ENCODE assay signal across 16 cellular contexts in the genomic region with DNA sequence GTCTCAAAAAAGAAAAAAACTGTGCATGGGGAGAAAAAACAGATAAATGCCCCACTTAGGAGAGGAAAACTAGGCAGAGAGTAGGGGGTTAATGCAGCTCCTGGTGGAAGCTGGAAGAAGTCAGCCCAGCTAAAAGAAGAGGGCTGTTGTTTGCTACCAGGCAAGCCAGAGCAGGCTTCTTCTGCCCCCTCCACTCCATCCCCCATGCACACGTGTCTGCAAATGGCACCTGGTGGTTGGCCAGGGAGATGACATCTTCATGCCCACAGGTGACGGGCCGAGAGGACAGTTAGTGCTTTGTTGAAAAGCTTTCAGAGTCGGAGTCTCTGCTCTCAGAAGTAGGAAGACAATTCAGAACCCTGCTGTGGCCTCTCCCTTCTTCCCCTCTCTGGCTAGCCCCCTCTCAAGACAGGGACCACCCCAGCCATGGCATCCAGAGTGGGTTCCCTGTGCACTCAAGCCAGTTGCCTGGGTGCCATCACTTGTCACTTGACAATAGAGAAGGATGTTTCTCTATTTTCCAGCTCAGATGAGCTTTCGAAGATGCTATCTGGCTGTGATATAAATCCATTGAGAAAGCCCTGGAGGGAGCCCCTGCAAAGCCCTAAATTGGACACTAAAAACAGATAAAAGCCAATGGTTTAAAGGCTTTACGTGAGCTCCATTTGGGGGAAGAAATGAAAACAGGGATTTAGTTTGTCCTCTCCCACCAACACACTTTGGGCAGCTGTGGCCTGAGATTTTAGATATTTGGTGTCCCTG.
"Had no signal": no experiment of that assay in that cellular context is flagged by ENCODE, and none has a peak within 500 bp of the region (broad histone marks: within the 10 kb centered on the region; RNA-seq: fewer than 3 reads in every experiment).

No MANE protein-coding gene starts in this region.

- H3K27ac ChIP-seq: esophagus muscularis mucosa, ovary, stomach, thyroid gland, uterus, VCaP had no signal

- H3K4me3 ChIP-seq: esophagus muscularis mucosa, ovary, stomach, thyroid gland, uterus had no signal

- H3K9me3 ChIP-seq: ovary, thyroid gland, uterus had no signal

- DNase-seq: activated CD4-positive, alpha-beta T cell treated with anti-CD3 and anti-CD28 coated beads for 4 hours; activated CD8-positive, alpha-beta memory T cell treated with anti-CD3 and anti-CD28 coated beads, Interleukin-2, amount 50 U/mL, for 48 hours; activated CD8-positive, alpha-beta T cell treated with anti-CD3 and anti-CD28 coated beads, Interleukin-2, amount 10 ng/mL, durations not matched to agents 7 days and 5 days; activated naive CD8-positive, alpha-beta T cell treated with anti-CD3 and anti-CD28 coated beads, Interleukin-2, amount 10 ng/mL, durations not matched to agents 7 days and 5 days; aorta; glutamatergic neuron; mesenchymal stem cell; nephron progenitor cell; ovary; stimulated activated CD4-positive, alpha-beta T cell treated with anti-CD3 and anti-CD28 coated beads, Interleukin-4, amount 100 ng/mL, for 4 hours; stomach; thyroid gland; uterus had no signal

- ATAC-seq: activated CD8-positive, alpha-beta T cell treated with anti-CD3 and anti-CD28 coated beads, Interleukin-2, amount 10 ng/mL, durations not matched to agents 7 days and 5 days; left lobe of liver had no signal

- H3K27me3 ChIP-seq: ovary, thyroid gland, uterus had no signal

- H3K36me3 ChIP-seq: esophagus muscularis mucosa, ovary, stomach, thyroid gland, uterus had no signal

- H3K4me1 ChIP-seq: thyroid gland, uterus had no signal
